12 cellular contexts compared by ENCODE assay signal in the genomic region with DNA sequence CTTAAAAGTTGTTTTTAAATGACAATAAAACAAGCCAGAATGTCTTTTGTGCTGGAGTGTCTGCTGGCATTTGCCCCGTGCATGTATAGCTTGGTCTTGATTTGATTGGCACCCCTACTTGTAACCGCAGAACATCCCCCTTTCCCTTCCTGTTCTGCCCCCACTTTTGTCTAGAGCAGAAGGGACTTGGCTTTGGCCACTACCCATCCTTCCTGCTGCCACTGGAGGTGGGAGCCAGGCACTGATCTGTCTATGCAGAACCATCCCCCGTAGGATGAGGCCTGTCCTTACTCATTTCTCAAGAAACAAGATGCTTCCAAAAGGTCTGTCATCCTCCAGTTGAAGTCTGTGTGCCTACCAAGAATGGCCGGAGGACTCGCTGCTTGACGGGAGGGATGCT. TPM values are rescaled to one million over a fixed set of nuclear protein-coding genes. Genes with fewer than 3 reads are reported as not detected.
DNase-seq lines count a peak whose midpoint lies in the region; ATAC-seq and TF ChIP-seq lines count a peak whose summit lies in the region.
"Had no signal": no experiment of that assay in that cellular context is flagged by ENCODE, and none has a peak within 500 bp of the region (broad histone marks: within the 10 kb centered on the region; RNA-seq: fewer than 3 reads in every experiment).

No MANE protein-coding gene starts in this region.

- H2AK5ac ChIP-seq in H9 (ENCODE audit: insufficient read length, low read length) = no peak overlapping the region

- H3K4me3 ChIP-seq in coronary artery = peak overlapping the region; percentile 96
- peak overlapping the region; percentile 54 to 81 for H3K4me3 ChIP-seq in neutrophil (ENCODE audit: low read depth in 1 of 2, low read length in 1 of 2)

- H3K27ac Mint-ChIP-seq in H9 = no peak overlapping the region; a peak in 1 of 7 replicates

- H3K9me3 Mint-ChIP-seq in H9 = no peaks in the 10 kb centered on the region
- H3K9me3 Mint-ChIP-seq: activated T-helper 17 cell treated with anti-CD3 and anti-CD28 coated beads, Interleukin-2, amount 50 U/mL, for 72 hours had no signal

- no peak overlapping the region for H4K5ac ChIP-seq in H9 (ENCODE audit: insufficient read length, low read depth, low read length)

- ATAC-seq in HG02678 (IDR thresholded peaks at IDR 0.05; ENCODE audit: unreplicated experiment) = no peak
- ATAC-seq: activated T-helper 17 cell treated with anti-CD3 and anti-CD28 coated beads, Interleukin-2, amount 50 U/mL, for 72 hours had no signal

- H3K4me2 ChIP-seq in H9 (ENCODE audit: insufficient read depth, insufficient read length, low read length) = no peak overlapping the region

- H3K9me3 ChIP-seq in H9 (ENCODE audit: control insufficient read depth, low read depth, low read length) (no peaks in the 10 kb centered on the region), neutrophil (no peaks in the 10 kb centered on the region)

- H3K4me1 ChIP-seq in H9 (ENCODE audit: insufficient read depth, low read length) (peaks cover 5% of the 10 kb centered on the region; the same call in 1 of the 2 replicates), neutrophil (ENCODE audit: control insufficient read depth in 1 of 2, insufficient read depth in 1 of 2, low read depth in 1 of 2, low read length in 1 of 2) (peaks cover 65 to 71% of the 10 kb centered on the region in 2 experiments)

- H3K4me1 Mint-ChIP-seq in H9 = peaks cover 35 to 52% of the 10 kb centered on the region in 2 experiments

- H3K4me3 Mint-ChIP-seq in H9 = peak overlapping the region; percentile 83 to 89; a peak in 4 of 5 replicates

- H3K23ac ChIP-seq in H9 (ENCODE audit: insufficient read length, low read depth, low read length) = no peak overlapping the region

- H3T11ph ChIP-seq in H9 (ENCODE audit: low read length) = no peak overlapping the region

- H3K79me2 ChIP-seq in H9 (ENCODE audit: insufficient read depth, low read length) = no peaks in the 10 kb centered on the region

- H3K9ac ChIP-seq in H9 (ENCODE audit: extremely low read depth, insufficient read length, low read length) = no peak overlapping the region

- H2BK15ac ChIP-seq in H9 (ENCODE audit: low read depth, low read length) = no peak overlapping the region

- TF ChIP-seq CTCF in 22Rv1 (IDR thresholded peaks at IDR 0.05) = no peak
- no peak for TF ChIP-seq CTCF in H9 (conservative IDR thresholded peaks at IDR 0.05)
- no peak for TF ChIP-seq CTCF in coronary artery (IDR thresholded peaks at IDR 0.05)
- no peak for TF ChIP-seq CTCF in neutrophil (IDR thresholded peaks at IDR 0.05)

- WGBS in H9 (ENCODE audit: extremely low coverage, insufficient read length, low lambda C conversion rate) = no CpG with 5 or more reads among the region's 6 CpGs

- H3K56ac ChIP-seq in H9 (ENCODE audit: insufficient read length, low read depth, low read length) = no peak overlapping the region

- no peak overlapping the region for H3K14ac ChIP-seq in H9 (ENCODE audit: insufficient read depth, low read length)

- H4K8ac ChIP-seq in H9 (replicated peaks; ENCODE audit: insufficient read length, low read depth, low read length) = no peak overlapping the region

- no peak overlapping the region for H2BK20ac ChIP-seq in H9 (ENCODE audit: low read depth, low read length, poor library complexity, severe bottlenecking)

- H3K23me2 ChIP-seq in H9 (ENCODE audit: insufficient read length, low read depth, low read length, poor library complexity, severe bottlenecking) = peaks cover 10% of the 10 kb centered on the region

- no peak overlapping the region for H3K4ac ChIP-seq in H9 (ENCODE audit: low read depth, low read length)

- no peak overlapping the region for H2AFZ ChIP-seq in H9 (ENCODE audit: low read length)

- H3K36me3 ChIP-seq in neutrophil = peaks cover 35% of the 10 kb centered on the region

- no peaks in the 10 kb centered on the region for H3K27me3 Mint-ChIP-seq in H9 (ENCODE audit: low read depth)
- H3K27me3 Mint-ChIP-seq: activated T-helper 17 cell treated with anti-CD3 and anti-CD28 coated beads, Interleukin-2, amount 50 U/mL, for 72 hours had no signal

- no peaks in the 10 kb centered on the region for H4K20me1 ChIP-seq in H9 (ENCODE audit: control insufficient read depth, insufficient read depth, insufficient read length)

- no peak overlapping the region for H2BK5ac ChIP-seq in H9 (ENCODE audit: insufficient read length, low read length)

- H3K18ac ChIP-seq in H9 (ENCODE audit: insufficient read length, low read depth, low read length) = no peak overlapping the region

- no peaks in the 10 kb centered on the region for H3K27me3 ChIP-seq in H9 (ENCODE audit: insufficient read depth, low read length)
- H3K27me3 ChIP-seq in neutrophil = no peaks in the 10 kb centered on the region

- H2BK120ac ChIP-seq in H9 (ENCODE audit: low read depth, low read length, poor library complexity, severe bottlenecking) = no peak overlapping the region

- no peaks in the 10 kb centered on the region for H3K79me1 ChIP-seq in H9 (ENCODE audit: insufficient read depth, low read depth, low read length, poor library complexity, severe bottlenecking)

- H2BK12ac ChIP-seq in H9 (ENCODE audit: insufficient read length, low read depth, low read length) = no peak overlapping the region

- peaks cover 21 to 64% (median 54%) of the 10 kb centered on the region in 3 experiments; a peak in 6 of 7 replicates for H3K36me3 Mint-ChIP-seq in H9 (ENCODE audit: insufficient read depth in 1 of 3, low read depth in 3 of 3)

- H4K91ac ChIP-seq in H9 (ENCODE audit: insufficient read length, low read depth, low read length) = no peak overlapping the region

- DNase-seq in H9 (no peak), coronary artery (ENCODE audit: low spot score) (no peak), NCI-H2196 (lab: John Stamatoyannopoulos, UW; ENCODE audit: unreplicated experiment) (no peak), globus pallidus (ENCODE audit: low spot score) (no peak)
- no peak for DNase-seq in stimulated activated CD4-positive, alpha-beta T cell treated with anti-CD3 and anti-CD28 coated beads, Interleukin-15, amount 100 ng/mL, for 24 hours
- DNase-seq: NCI-H1417 treated with DMSO at 0.1 percent for 48 hours; NK-92 treated with Interleukin-12 subunit alpha and Interleukin-12 subunit beta, amount 100 ng/mL, for 24 hours; T-helper 9 cell had no signal

- H3K27ac ChIP-seq in 22Rv1 (peak overlapping the region; percentile 99), H9 (ENCODE audit: insufficient read length, low read depth, low read length) (no peak overlapping the region), coronary artery (peak overlapping the region; percentile 91 to 98), neutrophil (peak overlapping the region; percentile 83)

RNA-seq across cellular contexts. Expression of a gene that starts 1.2 kb away (rescaled TPM):
- 42.0 and 45.3 TPM in 2 replicates for total RNA-seq in H9 (2021)

RNA-seq across cellular contexts. Expression of a gene that starts 46.2 kb away (rescaled TPM):
- total RNA-seq in H9 (2021) = 65.4 and 67.1 TPM in 2 replicates
